20 cellular contexts compared by ENCODE assay signal in genomic region chr4:147994491-147995385, GRCh38.
"Had no signal": no experiment of that assay in that cellular context is flagged by ENCODE, and none has a peak within 500 bp of the region (broad histone marks: within the 10 kb centered on the region; RNA-seq: fewer than 3 reads in every experiment).

No MANE protein-coding gene starts in this region.

- H3K27me3 Mint-ChIP-seq: activated CD4-positive, alpha-beta T cell treated with anti-CD3 and anti-CD28 coated beads, Interleukin-2, amount 10 ng/mL, durations not matched to agents 24 days and 14 days; activated naive CD4-positive, alpha-beta T cell treated with anti-CD3 and anti-CD28 coated beads, Interleukin-2, amount 10 ng/mL, durations not matched to agents 7 days and 5 days; activated naive CD8-positive, alpha-beta T cell treated with anti-CD3 and anti-CD28 coated beads, Interleukin-2, amount 50 U/mL, for 24 hours; dendritic cell treated with granulocyte-macrophage colony-stimulating factor and Interleukin-4, amounts not matched to agents 40 ng/mL and 50 ng/mL, for 4 days; type B pancreatic cell had no signal

- H3K27ac ChIP-seq: ascending aorta, esophagus squamous epithelium, foreskin keratinocyte, ovary, testis had no signal

- H3K27me3 ChIP-seq: ascending aorta, esophagus squamous epithelium, foreskin keratinocyte, ovary, testis had no signal

- ATAC-seq: activated CD8-positive, alpha-beta T cell treated with anti-CD3 and anti-CD28 coated beads, Interleukin-2, amount 10 ng/mL, durations not matched to agents 7 days and 5 days; activated naive CD8-positive, alpha-beta T cell treated with anti-CD3 and anti-CD28 coated beads, Interleukin-2, amount 50 U/mL, for 24 hours; activated T-cell treated with anti-CD3 and anti-CD28 coated beads, Interleukin-2, amount 50 U/mL, for 4 hours; foreskin keratinocyte; stimulated activated effector memory CD8-positive, alpha-beta T cell treated with anti-CD3 and anti-CD28 coated beads, Interleukin-12 subunit alpha, Interleukin-12 subunit beta, amount 100 ng/mL, for 72 hours had no signal

- H3K36me3 ChIP-seq: ovary had no signal

- H3K4me3 Mint-ChIP-seq: activated CD4-positive, alpha-beta T cell treated with anti-CD3 and anti-CD28 coated beads, Interleukin-2, amount 10 ng/mL, durations not matched to agents 24 days and 14 days; activated CD8-positive, alpha-beta T cell treated with anti-CD3 and anti-CD28 coated beads, Interleukin-2, amount 10 ng/mL, durations not matched to agents 7 days and 5 days; activated naive CD4-positive, alpha-beta T cell treated with anti-CD3 and anti-CD28 coated beads, Interleukin-2, amount 10 ng/mL, durations not matched to agents 7 days and 5 days; activated naive CD8-positive, alpha-beta T cell treated with anti-CD3 and anti-CD28 coated beads, Interleukin-2, amount 50 U/mL, for 24 hours; activated T-cell treated with anti-CD3 and anti-CD28 coated beads, Interleukin-2, amount 50 U/mL, for 4 hours; dendritic cell treated with granulocyte-macrophage colony-stimulating factor and Interleukin-4, amounts not matched to agents 40 ng/mL and 50 ng/mL, for 4 days; stimulated activated effector memory CD8-positive, alpha-beta T cell treated with anti-CD3 and anti-CD28 coated beads, Interleukin-12 subunit alpha, Interleukin-12 subunit beta, amount 100 ng/mL, for 72 hours; type B pancreatic cell had no signal

- H3K4me3 ChIP-seq: ascending aorta, esophagus squamous epithelium, lung, ovary, testis had no signal

- H3K36me3 Mint-ChIP-seq: activated naive CD4-positive, alpha-beta T cell treated with anti-CD3 and anti-CD28 coated beads, Interleukin-2, amount 10 ng/mL, durations not matched to agents 7 days and 5 days; stimulated activated effector memory CD8-positive, alpha-beta T cell treated with anti-CD3 and anti-CD28 coated beads, Interleukin-12 subunit alpha, Interleukin-12 subunit beta, amount 100 ng/mL, for 72 hours had no signal

- H3K4me1 ChIP-seq: foreskin keratinocyte had no signal

- DNase-seq: activated CD4-positive, alpha-beta T cell treated with anti-CD3 and anti-CD28 coated beads, Interleukin-2, amount 10 ng/mL, durations not matched to agents 24 days and 14 days; activated CD8-positive, alpha-beta T cell treated with anti-CD3 and anti-CD28 coated beads, Interleukin-2, amount 10 ng/mL, durations not matched to agents 7 days and 5 days; activated naive CD4-positive, alpha-beta T cell treated with anti-CD3 and anti-CD28 coated beads, Interleukin-2, amount 10 ng/mL, durations not matched to agents 7 days and 5 days; activated naive CD8-positive, alpha-beta T cell treated with anti-CD3 and anti-CD28 coated beads, Interleukin-2, amount 50 U/mL, for 24 hours; activated T-cell treated with anti-CD3 and anti-CD28 coated beads, Interleukin-2, amount 50 U/mL, for 4 hours; cerebellar nuclear complex; effector memory CD4-positive, alpha-beta T cell; esophagus squamous epithelium; foreskin keratinocyte; glutamatergic neuron; hippocampal formation; ovary; stimulated activated CD4-positive, alpha-beta T cell treated with anti-CD3 and anti-CD28 coated beads, Interleukin-4, amount 100 ng/mL, for 24 hours; T1000; testis had no signal

- H3K9me3 Mint-ChIP-seq: activated CD4-positive, alpha-beta T cell treated with anti-CD3 and anti-CD28 coated beads, Interleukin-2, amount 10 ng/mL, durations not matched to agents 24 days and 14 days; activated naive CD4-positive, alpha-beta T cell treated with anti-CD3 and anti-CD28 coated beads, Interleukin-2, amount 10 ng/mL, durations not matched to agents 7 days and 5 days; activated naive CD8-positive, alpha-beta T cell treated with anti-CD3 and anti-CD28 coated beads, Interleukin-2, amount 50 U/mL, for 24 hours; activated T-cell treated with anti-CD3 and anti-CD28 coated beads, Interleukin-2, amount 50 U/mL, for 4 hours; stimulated activated effector memory CD8-positive, alpha-beta T cell treated with anti-CD3 and anti-CD28 coated beads, Interleukin-12 subunit alpha, Interleukin-12 subunit beta, amount 100 ng/mL, for 72 hours; type B pancreatic cell had no signal

- H3K4me1 Mint-ChIP-seq: activated CD4-positive, alpha-beta T cell treated with anti-CD3 and anti-CD28 coated beads, Interleukin-2, amount 10 ng/mL, durations not matched to agents 24 days and 14 days; activated naive CD4-positive, alpha-beta T cell treated with anti-CD3 and anti-CD28 coated beads, Interleukin-2, amount 10 ng/mL, durations not matched to agents 7 days and 5 days; activated naive CD8-positive, alpha-beta T cell treated with anti-CD3 and anti-CD28 coated beads, Interleukin-2, amount 50 U/mL, for 24 hours; stimulated activated effector memory CD8-positive, alpha-beta T cell treated with anti-CD3 and anti-CD28 coated beads, Interleukin-12 subunit alpha, Interleukin-12 subunit beta, amount 100 ng/mL, for 72 hours had no signal

- H3K9me3 ChIP-seq: ascending aorta, esophagus squamous epithelium, ovary, testis had no signal

- H3K27ac Mint-ChIP-seq: activated CD4-positive, alpha-beta T cell treated with anti-CD3 and anti-CD28 coated beads, Interleukin-2, amount 10 ng/mL, durations not matched to agents 24 days and 14 days; activated CD8-positive, alpha-beta T cell treated with anti-CD3 and anti-CD28 coated beads, Interleukin-2, amount 10 ng/mL, durations not matched to agents 7 days and 5 days; activated naive CD4-positive, alpha-beta T cell treated with anti-CD3 and anti-CD28 coated beads, Interleukin-2, amount 10 ng/mL, durations not matched to agents 7 days and 5 days; activated naive CD8-positive, alpha-beta T cell treated with anti-CD3 and anti-CD28 coated beads, Interleukin-2, amount 50 U/mL, for 24 hours; dendritic cell treated with granulocyte-macrophage colony-stimulating factor and Interleukin-4, amounts not matched to agents 40 ng/mL and 50 ng/mL, for 4 days; stimulated activated effector memory CD8-positive, alpha-beta T cell treated with anti-CD3 and anti-CD28 coated beads, Interleukin-12 subunit alpha, Interleukin-12 subunit beta, amount 100 ng/mL, for 72 hours; type B pancreatic cell had no signal
